23 cellular contexts compared by ENCODE assay signal in the genomic region with DNA sequence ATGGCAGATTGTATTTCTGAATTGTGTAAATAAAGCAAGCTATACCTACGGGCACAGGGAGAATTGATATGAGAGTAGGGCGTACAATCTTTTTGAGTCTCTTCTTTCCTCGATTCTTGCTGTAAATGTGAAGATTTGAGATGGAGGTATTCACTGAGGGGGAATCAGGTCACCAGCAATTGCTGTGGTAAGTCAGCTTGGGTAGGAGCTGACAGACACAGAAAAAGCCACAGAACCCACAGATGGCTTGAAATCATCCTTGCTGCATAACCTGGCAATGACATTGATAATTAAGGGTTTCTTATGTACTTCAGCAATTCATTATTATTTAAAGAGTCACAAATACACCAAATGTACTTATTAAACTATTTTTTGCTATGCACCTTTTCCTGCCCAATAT.
"Had no signal": no experiment of that assay in that cellular context is flagged by ENCODE, and none has a peak within 500 bp of the region (broad histone marks: within the 10 kb centered on the region; RNA-seq: fewer than 3 reads in every experiment).

No MANE protein-coding gene starts in this region.

- H3K4me1 Mint-ChIP-seq: activated CD4-positive, alpha-beta memory T cell treated with anti-CD3 and anti-CD28 coated beads, Interleukin-2, amount 10 ng/mL, durations not matched to agents 7 days and 5 days; activated CD4-positive, alpha-beta T cell treated with anti-CD3 and anti-CD28 coated beads, Interleukin-2, amount 10 ng/mL, durations not matched to agents 7 days and 5 days; activated naive CD4-positive, alpha-beta T cell treated with anti-CD3 and anti-CD28 coated beads, Interleukin-2, amount 10 ng/mL, durations not matched to agents 7 days and 5 days; activated naive CD8-positive, alpha-beta T cell treated with anti-CD3 and anti-CD28 coated beads, Interleukin-2, amount 10 ng/mL, durations not matched to agents 7 days and 5 days; central memory CD8-positive, alpha-beta T cell; WTC11 had no signal

- DNase-seq: activated CD4-positive, alpha-beta memory T cell treated with anti-CD3 and anti-CD28 coated beads, Interleukin-2, amount 10 ng/mL, durations not matched to agents 7 days and 5 days; activated CD4-positive, alpha-beta T cell treated with anti-CD3 and anti-CD28 coated beads for 1 hour; activated CD4-positive, alpha-beta T cell treated with anti-CD3 and anti-CD28 coated beads for 4 hours; activated CD4-positive, alpha-beta T cell treated with anti-CD3 and anti-CD28 coated beads, Interleukin-2, amount 10 ng/mL, durations not matched to agents 7 days and 5 days; activated CD4-positive, alpha-beta T cell treated with anti-CD3 and anti-CD28 coated beads, Interleukin-2, amount 50 U/mL, for 4 hours; activated CD8-positive, alpha-beta memory T cell treated with anti-CD3 and anti-CD28 coated beads, Interleukin-2, amount 50 U/mL, for 48 hours; activated gamma-delta T cell; activated naive CD4-positive, alpha-beta T cell; activated naive CD4-positive, alpha-beta T cell treated with anti-CD3 and anti-CD28 coated beads, Interleukin-2, amount 10 ng/mL, durations not matched to agents 7 days and 5 days; activated naive CD8-positive, alpha-beta T cell treated with anti-CD3 and anti-CD28 coated beads, Interleukin-2, amount 10 ng/mL, durations not matched to agents 7 days and 5 days; activated T-cell treated with anti-CD3 and anti-CD28 coated beads for 4 hours; activated T-cell treated with anti-CD3 and anti-CD28 coated beads, Interleukin-2, amount 50 U/mL, for 24 hours; activated T-cell treated with anti-CD3 and anti-CD28 coated beads, Interleukin-2, amount 50 U/mL, for 72 hours; brain microvascular endothelial cell; effector CD8-positive, alpha-beta T cell; foreskin fibroblast; head of caudate nucleus; hippocampal formation; T-helper 2 cell had no signal

- H3K9me3 Mint-ChIP-seq: activated CD4-positive, alpha-beta T cell treated with anti-CD3 and anti-CD28 coated beads, Interleukin-2, amount 10 ng/mL, durations not matched to agents 7 days and 5 days; activated T-cell treated with anti-CD3 and anti-CD28 coated beads, Interleukin-2, amount 50 U/mL, for 24 hours had no signal

- H3K36me3 Mint-ChIP-seq: activated naive CD4-positive, alpha-beta T cell treated with anti-CD3 and anti-CD28 coated beads, Interleukin-2, amount 10 ng/mL, durations not matched to agents 7 days and 5 days; activated naive CD4-positive, alpha-beta T cell treated with anti-CD3 and anti-CD28 coated beads, Interleukin-2, amount 50 U/mL, for 72 hours; activated naive CD8-positive, alpha-beta T cell treated with anti-CD3 and anti-CD28 coated beads, Interleukin-2, amount 10 ng/mL, durations not matched to agents 7 days and 5 days had no signal

- H3K27me3 Mint-ChIP-seq: activated CD4-positive, alpha-beta memory T cell treated with anti-CD3 and anti-CD28 coated beads, Interleukin-2, amount 10 ng/mL, durations not matched to agents 7 days and 5 days; activated CD4-positive, alpha-beta T cell treated with anti-CD3 and anti-CD28 coated beads, Interleukin-2, amount 10 ng/mL, durations not matched to agents 7 days and 5 days; activated naive CD4-positive, alpha-beta T cell treated with anti-CD3 and anti-CD28 coated beads, Interleukin-2, amount 10 ng/mL, durations not matched to agents 7 days and 5 days; activated naive CD8-positive, alpha-beta T cell treated with anti-CD3 and anti-CD28 coated beads, Interleukin-2, amount 10 ng/mL, durations not matched to agents 7 days and 5 days; activated T-cell treated with anti-CD3 and anti-CD28 coated beads, Interleukin-2, amount 50 U/mL, for 24 hours; central memory CD8-positive, alpha-beta T cell had no signal

- H3K27ac ChIP-seq: brain microvascular endothelial cell, epithelial cell of prostate had no signal

- H3K4me3 Mint-ChIP-seq: activated CD4-positive, alpha-beta memory T cell treated with anti-CD3 and anti-CD28 coated beads, Interleukin-2, amount 10 ng/mL, durations not matched to agents 7 days and 5 days; activated CD4-positive, alpha-beta T cell treated with anti-CD3 and anti-CD28 coated beads, Interleukin-2, amount 10 ng/mL, durations not matched to agents 7 days and 5 days; activated naive CD4-positive, alpha-beta T cell treated with anti-CD3 and anti-CD28 coated beads, Interleukin-2, amount 10 ng/mL, durations not matched to agents 7 days and 5 days; activated naive CD8-positive, alpha-beta T cell treated with anti-CD3 and anti-CD28 coated beads, Interleukin-2, amount 10 ng/mL, durations not matched to agents 7 days and 5 days; activated T-cell treated with anti-CD3 and anti-CD28 coated beads, Interleukin-2, amount 50 U/mL, for 24 hours; activated T-cell treated with anti-CD3 and anti-CD28 coated beads, Interleukin-2, amount 50 U/mL, for 72 hours; central memory CD8-positive, alpha-beta T cell; WTC11 had no signal

- ATAC-seq: activated naive CD4-positive, alpha-beta T cell treated with anti-CD3 and anti-CD28 coated beads, Interleukin-2, amount 50 U/mL, for 72 hours; activated T-cell treated with anti-CD3 and anti-CD28 coated beads, Interleukin-2, amount 50 U/mL, for 72 hours; WTC11 had no signal

- H3K27ac Mint-ChIP-seq: activated CD4-positive, alpha-beta memory T cell treated with anti-CD3 and anti-CD28 coated beads, Interleukin-2, amount 10 ng/mL, durations not matched to agents 7 days and 5 days; activated CD4-positive, alpha-beta T cell treated with anti-CD3 and anti-CD28 coated beads, Interleukin-2, amount 10 ng/mL, durations not matched to agents 7 days and 5 days; activated naive CD4-positive, alpha-beta T cell treated with anti-CD3 and anti-CD28 coated beads, Interleukin-2, amount 10 ng/mL, durations not matched to agents 7 days and 5 days; activated naive CD4-positive, alpha-beta T cell treated with anti-CD3 and anti-CD28 coated beads, Interleukin-2, amount 50 U/mL, for 72 hours; activated naive CD8-positive, alpha-beta T cell treated with anti-CD3 and anti-CD28 coated beads, Interleukin-2, amount 10 ng/mL, durations not matched to agents 7 days and 5 days; activated T-cell treated with anti-CD3 and anti-CD28 coated beads, Interleukin-2, amount 50 U/mL, for 24 hours; activated T-cell treated with anti-CD3 and anti-CD28 coated beads, Interleukin-2, amount 50 U/mL, for 72 hours; WTC11 had no signal
